In genomic region chr1:65067491-65068201, GRCh38 we compare ENCODE assay signal across 7 cellular contexts.
A peak's percentile ranks its signal among the peaks of the same experiment; 100 is the strongest.
DNase-seq lines count a peak whose midpoint lies in the region; ATAC-seq lines count a peak whose summit lies in the region.

No MANE protein-coding gene starts in this region.

- DNase-seq in NCI-H460 (ENCODE audit: extremely low read depth, low read depth) (peak; percentile 50), dermis microvascular lymphatic vessel endothelial cell (ENCODE audit: low read depth in 2 of 2) (peak; percentile 90 to 91)
- peak; percentile 63 for DNase-seq in activated CD4-positive, alpha-beta T cell treated with anti-CD3 and anti-CD28 coated beads for 48 hours
- peak; percentile 62 for DNase-seq in stimulated activated CD4-positive, alpha-beta T cell treated with anti-CD3 and anti-CD28 coated beads, Interleukin-15, amount 100 ng/mL, for 24 hours

- no peaks in the 10 kb centered on the region for H3K27me3 ChIP-seq in layer of hippocampus (ENCODE audit: control insufficient read depth, insufficient read depth, low read length)

- ATAC-seq in GM18498 (IDR thresholded peaks at IDR 0.05; ENCODE audit: unreplicated experiment) (peak; percentile 32), HG03159 (IDR thresholded peaks at IDR 0.05; ENCODE audit: unreplicated experiment) (peak; percentile 28)

- H3K27ac ChIP-seq in layer of hippocampus (ENCODE audit: low read depth, low read length) = peak overlapping the region; percentile 99

Comparison
In these comparisons a context has a peak if more than half of its experiments do, and no peak if none do; other contexts are left out.
1. Peak in every context shown above with its lines: DNase-seq, ATAC-seq and H3K27ac ChIP-seq.